Comparison of ENCODE assay signal across 8 cellular contexts in the genomic region with DNA sequence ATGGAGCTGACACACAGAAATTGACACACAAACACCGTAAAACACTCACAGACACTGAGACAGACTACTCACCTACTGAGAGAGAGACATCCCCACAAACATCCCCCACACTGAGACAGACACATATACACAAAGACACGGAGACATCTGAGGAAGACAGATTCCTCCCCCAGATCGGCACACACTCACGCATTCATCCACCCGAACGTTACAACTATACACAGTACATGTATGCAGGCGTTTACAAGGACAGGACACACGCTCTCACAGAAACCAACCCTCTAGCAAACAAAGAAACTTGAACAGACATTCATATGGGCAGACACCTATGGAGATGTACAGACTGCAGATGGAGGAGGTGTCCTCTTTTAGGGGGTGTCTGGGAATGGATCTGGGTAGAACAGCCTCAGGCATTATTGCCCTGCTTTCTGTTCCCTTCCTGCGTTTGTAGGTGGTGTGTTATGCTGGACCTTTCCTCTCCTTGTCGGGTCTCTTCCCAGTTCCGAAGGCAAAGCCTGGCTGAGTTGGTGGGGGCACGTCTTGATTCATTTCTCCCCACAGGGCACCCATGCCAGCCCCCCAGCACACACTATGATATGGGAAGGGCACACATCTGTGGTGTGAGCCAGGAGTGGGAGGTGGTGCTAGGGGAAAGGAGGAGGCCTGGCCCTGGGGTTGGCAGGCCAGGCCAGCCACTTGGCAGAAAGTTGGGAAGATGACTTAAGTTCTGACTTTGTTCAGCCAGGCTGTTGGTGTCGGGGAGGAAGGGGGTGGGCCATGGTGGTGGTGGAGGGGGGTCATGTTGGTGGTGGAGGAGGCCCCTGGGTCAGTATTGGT. TPM values are rescaled to one million over a fixed set of nuclear protein-coding genes. Genes with fewer than 3 reads are reported as not detected.
DNase-seq lines count a peak whose midpoint lies in the region; ATAC-seq and TF ChIP-seq lines count a peak whose summit lies in the region.

No MANE protein-coding gene starts in this region.

- no peak for TF ChIP-seq EP300 in suprapubic skin (IDR thresholded peaks at IDR 0.05)

- TF ChIP-seq CTCF in brain (conservative IDR thresholded peaks at IDR 0.05): no peak
- TF ChIP-seq CTCF in suprapubic skin (IDR thresholded peaks at IDR 0.05): no peak

- H3K9me3 Mint-ChIP-seq in brain: no peaks in the 10 kb centered on the region

- ATAC-seq in GM21423 (IDR thresholded peaks at IDR 0.05; ENCODE audit: unreplicated experiment): no peak

- H3K4me1 Mint-ChIP-seq in brain: peaks cover 64% of the 10 kb centered on the region

- H3K36me3 Mint-ChIP-seq in brain: no peaks in the 10 kb centered on the region

- peaks cover 9% of the 10 kb centered on the region for H3K27me3 Mint-ChIP-seq in brain

- peak overlapping the region; percentile 21 for H3K27ac ChIP-seq in layer of hippocampus (ENCODE audit: low read depth, low read length)
- peak overlapping the region; percentile 92 for H3K27ac ChIP-seq in suprapubic skin

- peak overlapping the region; percentile 87 to 93 (median 90) for H3K4me3 Mint-ChIP-seq in brain

- TF ChIP-seq POLR2A in suprapubic skin (IDR thresholded peaks at IDR 0.05): no peak

- peaks cover 32% of the 10 kb centered on the region for H3K4me1 ChIP-seq in suprapubic skin

- DNase-seq in HK-2 (ENCODE audit: unreplicated experiment) (peak; percentile 30), suprapubic skin (ENCODE audit: low spot score in 2 of 2) (no peak), hepatic stellate cell (ENCODE audit: low spot score) (no peak), NCI-H2107 treated with DMSO at 0.1 percent for 48 hours (lab: John Stamatoyannopoulos, UW; ENCODE audit: unreplicated experiment) (no peak), foreskin melanocyte (no peak)

- H3K4me3 ChIP-seq in suprapubic skin: peak overlapping the region; percentile 87

- H3K27me3 ChIP-seq in layer of hippocampus (ENCODE audit: control insufficient read depth, insufficient read depth, low read length) (no peaks in the 10 kb centered on the region), suprapubic skin (no peaks in the 10 kb centered on the region)

- H3K9me3 ChIP-seq in suprapubic skin: no peaks in the 10 kb centered on the region

- 27% methylated on average over 12 of the region's 13 CpGs for WGBS in suprapubic skin

- H3K27ac Mint-ChIP-seq in brain: peak overlapping the region; percentile 96 to 97 (median 97)

- no peaks in the 10 kb centered on the region for H3K36me3 ChIP-seq in suprapubic skin

RNA-seq across cellular contexts. Expression of gene KIRREL1, which starts 1.5 kb away (rescaled TPM):
- 4.0 TPM for polyA plus RNA-seq in brain (ENCODE audit: insufficient read depth, low read depth, low replicate concordance)
- total RNA-seq in suprapubic skin: 10 to 100 TPM; 12.5 to 18.9 (median 15.5) TPM
